Comparison of ENCODE assay signal across 10 cellular contexts in genomic region chr5:151319334-151319733, GRCh38. TPM values are rescaled to one million over a fixed set of nuclear protein-coding genes. Genes with fewer than 3 reads are reported as not detected.
DNase-seq lines count a peak whose midpoint lies in the region; ATAC-seq, FAIRE-seq and TF ChIP-seq lines count a peak whose summit lies in the region.
"Had no signal": no experiment of that assay in that cellular context is flagged by ENCODE, and none has a peak within 500 bp of the region (broad histone marks: within the 10 kb centered on the region; RNA-seq: fewer than 3 reads in every experiment).

No MANE protein-coding gene starts in this region.

- H3F3A ChIP-seq in MM.1S (ENCODE audit: insufficient read depth, low read length) = no peaks in the 10 kb centered on the region; the same call in 1 of the 2 replicates

- CTCF ChIA-PET in H1 (lab: Charles Lee; ENCODE audit: partially characterized antibody) = interaction anchor here (0.8 to 4.8 kb wide), 12 partner anchors 16 to 401 kb away, joined by 3 to 45 read pairs (median 4); partner anchors contain the start of gene SLC36A3

- no peak overlapping the region for H3K56ac ChIP-seq in H1 (replicated peaks; ENCODE audit: insufficient read length, low read depth, low read length)

- H2BK120ac ChIP-seq in H1 (replicated peaks; ENCODE audit: low read depth, low read length) = no peak overlapping the region

- H3K27me3 ChIP-seq in MM.1S (replicated peaks; ENCODE audit: insufficient read depth, low read length) = no peaks in the 10 kb centered on the region
- no peaks in the 10 kb centered on the region; a peak in 1 of 7 replicates for H3K27me3 ChIP-seq in H1 (replicated peaks in 1 of 4; ENCODE audit: control insufficient read depth in 3 of 4, extremely low read depth in 1 of 4, insufficient read depth in 3 of 4, low read length in 3 of 4)
- H3K27me3 ChIP-seq in parathyroid adenoma (ENCODE audit: control insufficient read depth, insufficient read depth, low read length) = no peaks in the 10 kb centered on the region

- no peak overlapping the region for H3K14ac ChIP-seq in H1 (ENCODE audit: insufficient read length)

- no peak overlapping the region for H3K23ac ChIP-seq in H1 (ENCODE audit: insufficient read length)

- no peak overlapping the region for H2BK20ac ChIP-seq in H1 (ENCODE audit: low read length)

- no peak overlapping the region for H4K5ac ChIP-seq in H1 (ENCODE audit: insufficient read length, low read depth, low read length)

- H3K9me3 ChIP-seq in MM.1S (replicated peaks; ENCODE audit: insufficient read depth, low read length) (no peaks in the 10 kb centered on the region), H1 (ENCODE audit: insufficient read depth in 2 of 2, low read depth in 1 of 2, low read length in 1 of 2) (no peaks in the 10 kb centered on the region), parathyroid adenoma (ENCODE audit: control insufficient read depth, low read length) (no peaks in the 10 kb centered on the region)

- no peaks in the 10 kb centered on the region for H3K9me2 ChIP-seq in MM.1S (replicated peaks; ENCODE audit: insufficient read depth, low read length)

- H4K20me1 ChIP-seq in MM.1S (ENCODE audit: insufficient read depth, low read length) (no peaks in the 10 kb centered on the region), H1 (replicated peaks in 1 of 2; ENCODE audit: control insufficient read depth in 1 of 2, insufficient read depth in 2 of 2, low read length in 2 of 2) (no peaks in the 10 kb centered on the region)

- H2BK5ac ChIP-seq in H1 (ENCODE audit: low read depth, low read length) = no peak overlapping the region; the same call in 1 of the 2 replicates

- H3K23me2 ChIP-seq in H1 (ENCODE audit: low read depth, low read length) = no peaks in the 10 kb centered on the region

- H2BK12ac ChIP-seq in H1 (ENCODE audit: low read depth, low read length) = no peak overlapping the region

- no peak overlapping the region for H3K4ac ChIP-seq in H1 (replicated peaks; ENCODE audit: insufficient read length, low read depth, low read length)

- H3K36me3 ChIP-seq in MM.1S (replicated peaks; ENCODE audit: insufficient read depth, low read length) (no peaks in the 10 kb centered on the region), H1 (ENCODE audit: control insufficient read depth in 2 of 4, insufficient read depth in 4 of 4, low read length in 3 of 4) (no peaks in the 10 kb centered on the region), parathyroid adenoma (ENCODE audit: control insufficient read depth, insufficient read depth, low read length) (no peaks in the 10 kb centered on the region)

- H3K79me2 ChIP-seq in MM.1S (ENCODE audit: low read length) (no peaks in the 10 kb centered on the region), H1 (ENCODE audit: control insufficient read depth in 1 of 2, insufficient read depth in 2 of 2, low read length in 2 of 2) (no peaks in the 10 kb centered on the region), parathyroid adenoma (no peaks in the 10 kb centered on the region)

- no peak for FAIRE-seq in H1 (lab: Jason Lieb, UNC)
- FAIRE-seq: TTC549 had no signal

- no peak for TF ChIP-seq EP300 in H1 (IDR thresholded peaks at IDR 0.05; ENCODE audit: borderline replicate concordance in 1 of 2, low read depth in 2 of 2, low read length in 2 of 2)

- H3K4me2 ChIP-seq in MM.1S (ENCODE audit: low read depth, low read length) (no peak overlapping the region), H1 (ENCODE audit: insufficient read depth in 1 of 2, low read depth in 2 of 2, low read length in 2 of 2) (no peak overlapping the region), parathyroid adenoma (ENCODE audit: low read length) (no peak overlapping the region)

- H2AK5ac ChIP-seq in H1 (ENCODE audit: low read depth, low read length) = no peak overlapping the region

- no peaks in the 10 kb centered on the region for H3K79me1 ChIP-seq in H1 (ENCODE audit: low read depth, low read length)

- 76% methylated on average over 1 of the region's 1 CpG; no CpG with 5 or more reads in 1 of the 2 experiments for WGBS in H1 (ENCODE audit: extremely low coverage in 1 of 2, insufficient coverage in 1 of 2, insufficient read length in 1 of 2, insufficient replicate concordance in 2 of 2, low coverage in 1 of 2, low lambda C conversion rate in 2 of 2, missing lambda C conversion rate in 1 of 2), 2 experiments

- DNase-seq in MM.1S = peak; percentile 62
- DNase-seq in H1 (ENCODE audit: low read depth in 1 of 2, low spot score in 2 of 2) = no peak
- DNase-seq in NCI-H1048 (lab: John Stamatoyannopoulos, UW) = no peak
- DNase-seq in activated T-cell treated with anti-CD3 and anti-CD28 coated beads, Interleukin-2, amount 50 U/mL, for 48 hours = no peak
- DNase-seq in activated effector memory CD4-positive, alpha-beta T cell treated with Interleukin-2 at 50 U/mL for 16 hours = no peak

- H3K9ac ChIP-seq in MM.1S (ENCODE audit: low read length) = no peak overlapping the region
- no peak overlapping the region for H3K9ac ChIP-seq in H1 (replicated peaks in 1 of 4; ENCODE audit: extremely low read depth in 1 of 4, low read depth in 3 of 4, low read length in 3 of 4)
- no peak overlapping the region for H3K9ac ChIP-seq in parathyroid adenoma

- H3K4me1 ChIP-seq in MM.1S (ENCODE audit: low read length) (0 out of 2 replicates have a peak, but pooled peaks cover 5% of the 10 kb centered on the region), H1 (replicated peaks in 1 of 4; ENCODE audit: control insufficient read depth in 3 of 4, insufficient read depth in 4 of 4, low read length in 3 of 4) (peaks cover 0 to 2% (median 1%) of the 10 kb centered on the region in 4 experiments; a peak in 3 of 7 replicates), parathyroid adenoma (no peaks in the 10 kb centered on the region)

- peak; percentile 62 to 77 for TF ChIP-seq RAD21 in H1 (IDR thresholded peaks at IDR 0.05 in 1 of 2, conservative IDR thresholded peaks at IDR 0.05 in 1 of 2; ENCODE audit: low read depth in 2 of 2, low read length in 2 of 2)

- H2BK15ac ChIP-seq in H1 (ENCODE audit: low read length) = no peak overlapping the region

- no peak overlapping the region for H4K91ac ChIP-seq in H1 (replicated peaks; ENCODE audit: insufficient read length, low read length)

- TF ChIP-seq POLR2A in H1 (IDR thresholded peaks at IDR 0.05; ENCODE audit: control extremely low read depth in 1 of 2, low read depth in 2 of 2, low read length in 2 of 2) = no peak

- H2AFZ ChIP-seq in MM.1S (ENCODE audit: low read length) = no peak overlapping the region
- H2AFZ ChIP-seq in H1 (ENCODE audit: low read length) = no peak overlapping the region
- H2AFZ ChIP-seq in parathyroid adenoma = peak overlapping the region; percentile 55

- TF ChIP-seq CTCF in GM12875 (IDR thresholded peaks at IDR 0.05; ENCODE audit: borderline replicate concordance, insufficient read depth, low read depth, low read length) (peak; percentile 20; the same call in 1 of the 2 replicates), MM.1S (IDR thresholded peaks at IDR 0.05; ENCODE audit: low read length) (peak; percentile 26; the same call in 1 of the 2 replicates), H1 (IDR thresholded peaks at IDR 0.05; ENCODE audit: control extremely low read depth in 1 of 3, insufficient read depth in 1 of 3, low read depth in 1 of 3, low read length in 3 of 3) (peak; percentile 48 to 63 (median 55)), parathyroid adenoma (IDR thresholded peaks at IDR 0.05) (peak; percentile 31)

- H3K4me3 ChIP-seq in GM12875 (ENCODE audit: low read depth, low read length) (no peak overlapping the region), MM.1S (ENCODE audit: low read length) (no peak overlapping the region), H1 (ENCODE audit: extremely low read depth in 1 of 4, insufficient read depth in 2 of 4, low read depth in 3 of 4, low read length in 4 of 4) (no peak overlapping the region), parathyroid adenoma (ENCODE audit: low read depth, low read length) (no peak overlapping the region)

- no peak overlapping the region; the same call in 1 of the 2 replicates for H4K8ac ChIP-seq in H1 (ENCODE audit: extremely low read depth, insufficient read depth, low read length)

- H3K27ac ChIP-seq in MM.1S (ENCODE audit: low read length) (no peak overlapping the region), H1 (ENCODE audit: low read depth, low read length) (no peak overlapping the region), parathyroid adenoma (peak overlapping the region; percentile 17)

- POLR2A ChIA-PET in H1 (lab: Charles Lee; ENCODE audit: partially characterized antibody) = no interaction called here

- H3K18ac ChIP-seq in H1 (ENCODE audit: extremely low read depth, low read length) = no peak overlapping the region

- ATAC-seq in GM21737 (IDR thresholded peaks at IDR 0.05; ENCODE audit: unreplicated experiment) = peak; percentile 75

TF ChIP-seq in H1, 55 proteins besides CTCF, POLR2A, EP300 and RAD21 (continues in another document):
- TF ChIP-seq HDAC2 (IDR thresholded peaks at IDR 0.05; ENCODE audit: borderline replicate concordance in 1 of 2, low read depth in 2 of 2, low read length in 2 of 2) = no peak
- no peak for TF ChIP-seq CHD2 (IDR thresholded peaks at IDR 0.05; ENCODE audit: low read length)
- no peak for TF ChIP-seq E2F6 (IDR thresholded peaks at IDR 0.05)

RNA-seq across cellular contexts. Expression of gene SLC36A3, which starts 15.8 kb away (rescaled TPM):
- total RNA-seq in H1 (2021; fragmentation: NEBNext Ultra II Directional; extraction: Animal tissue kit (Norgen Biotek cat#: 25700)) = not detected in 2 replicates
- not detected in 2 replicates for polyA plus RNA-seq in H1 (2011; rRNA removed)
- not detected for polyA plus RNA-seq in H1 (2011; cell fraction: cytosol; rRNA removed)
- polyA plus RNA-seq in H1 (2011; cell fraction: nucleus; rRNA removed) = not detected
- polyA plus RNA-seq in H1 (2012, experiment 1 of 2) = not detected in 4 replicates
- not detected for polyA plus RNA-seq in H1 (2012, experiment 2 of 2)
- polyA plus RNA-seq in H1 (2013, experiment 1 of 2) = not detected
- not detected for polyA plus RNA-seq in H1 (2013, experiment 2 of 2)
- polyA minus RNA-seq in H1 (2011; rRNA and poly(A)+ RNA removed) = not detected in 2 replicates
- not detected for polyA minus RNA-seq in H1 (2011; cell fraction: cytosol; rRNA and poly(A)+ RNA removed)
- not detected for polyA minus RNA-seq in H1 (2011; cell fraction: nucleus; rRNA and poly(A)+ RNA removed)
- total RNA-seq: liver had no signal
- polyA plus RNA-seq: liver had no signal

RNA-seq across cellular contexts. Expression of gene SLC36A2, which starts 28.0 kb away (rescaled TPM):
- not detected in 2 replicates for total RNA-seq in H1 (2021; fragmentation: NEBNext Ultra II Directional; extraction: Animal tissue kit (Norgen Biotek cat#: 25700))
- 0.24 and 0.30 TPM in 2 replicates for polyA plus RNA-seq in H1 (2011; rRNA removed)
- 0.17 TPM for polyA plus RNA-seq in H1 (2011; cell fraction: cytosol; rRNA removed)
- polyA plus RNA-seq in H1 (2011; cell fraction: nucleus; rRNA removed) = 0.19 TPM
- 0.16 to 0.28 TPM (median 0.17 TPM) in 3 of 4 replicates, not detected in the other for polyA plus RNA-seq in H1 (2012, experiment 1 of 2)
- polyA plus RNA-seq in H1 (2012, experiment 2 of 2) = 0.05 TPM
- not detected for polyA plus RNA-seq in H1 (2013, experiment 1 of 2)
- 0.04 TPM for polyA plus RNA-seq in H1 (2013, experiment 2 of 2)
- 0.51 and 0.60 TPM in 2 replicates for polyA minus RNA-seq in H1 (2011; rRNA and poly(A)+ RNA removed)
- polyA minus RNA-seq in H1 (2011; cell fraction: cytosol; rRNA and poly(A)+ RNA removed) = not detected
- polyA minus RNA-seq in H1 (2011; cell fraction: nucleus; rRNA and poly(A)+ RNA removed) = not detected
- total RNA-seq: liver had no signal
- polyA plus RNA-seq: liver had no signal
